Comparison of ENCODE assay signal across 22 cellular contexts in the genomic region with DNA sequence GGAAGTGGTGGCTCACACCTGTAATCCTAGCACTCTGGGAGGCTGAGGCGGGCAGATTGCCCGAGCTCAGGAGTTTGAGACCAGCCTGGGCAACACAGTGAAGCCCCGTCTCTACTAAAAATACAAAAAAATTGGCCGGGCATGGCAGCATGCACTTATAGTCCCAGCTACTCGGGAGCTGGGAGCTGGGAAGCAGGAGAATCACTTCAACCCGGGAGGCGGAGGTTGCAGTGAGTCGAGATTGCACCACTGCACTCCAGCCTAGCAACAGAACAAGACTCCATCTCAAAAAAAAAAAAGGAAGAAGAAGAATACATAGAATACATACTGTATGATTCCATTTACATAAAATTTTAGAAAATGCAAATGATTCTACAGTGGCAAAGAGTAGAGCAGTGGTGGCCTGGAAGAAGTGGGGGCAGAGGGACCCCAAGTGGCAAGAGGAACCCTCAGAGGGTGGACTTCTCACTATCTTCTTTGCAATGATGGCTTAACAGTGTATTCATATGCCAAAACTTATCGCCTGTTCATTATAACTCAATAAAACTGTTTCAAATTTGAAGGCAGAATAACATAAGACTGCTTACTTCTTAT. TPM values are rescaled to one million over a fixed set of nuclear protein-coding genes. Genes with fewer than 3 reads are reported as not detected.
DNase-seq lines count a peak whose midpoint lies in the region; ATAC-seq and TF ChIP-seq lines count a peak whose summit lies in the region.
"Had no signal": no experiment of that assay in that cellular context is flagged by ENCODE, and none has a peak within 500 bp of the region (broad histone marks: within the 10 kb centered on the region; RNA-seq: fewer than 3 reads in every experiment).

No MANE protein-coding gene starts in this region.

- no peak overlapping the region for H3K4me2 ChIP-seq in Karpas-422 (ENCODE audit: low read depth, low read length, poor library complexity, severe bottlenecking)

- H3K4me1 ChIP-seq in Karpas-422 (ENCODE audit: low read length) = peaks cover 26% of the 10 kb centered on the region

- no peaks in the 10 kb centered on the region for H3K36me3 ChIP-seq in Karpas-422 (ENCODE audit: insufficient read depth, low read length)
- H3K36me3 ChIP-seq: ovary, vagina had no signal

- H3K36me3 Mint-ChIP-seq in dendritic cell treated with granulocyte-macrophage colony-stimulating factor and Interleukin-4, amounts not matched to agents 40 ng/mL and 50 ng/mL, for 4 days (ENCODE audit: low read depth) = no peaks in the 10 kb centered on the region
- no peaks in the 10 kb centered on the region for H3K36me3 Mint-ChIP-seq in osteocyte (ENCODE audit: unreplicated experiment)

- peaks cover 61% of the 10 kb centered on the region for H4K20me1 ChIP-seq in Karpas-422 (ENCODE audit: insufficient read depth, low read depth, low read length)

- H3K4me1 Mint-ChIP-seq in dendritic cell treated with granulocyte-macrophage colony-stimulating factor and Interleukin-4, amounts not matched to agents 40 ng/mL and 50 ng/mL, for 4 days (ENCODE audit: low read depth) = peaks cover 79% of the 10 kb centered on the region
- H3K4me1 Mint-ChIP-seq in osteocyte (ENCODE audit: unreplicated experiment) = peaks cover 68% of the 10 kb centered on the region

- no peak overlapping the region for H3K4me3 ChIP-seq in Karpas-422 (ENCODE audit: low read length)
- H3K4me3 ChIP-seq: ovary, vagina had no signal

- no peak for ATAC-seq in GM21529 (IDR thresholded peaks at IDR 0.05; ENCODE audit: unreplicated experiment)

- intact Hi-C loops in dendritic cell treated with granulocyte-macrophage colony-stimulating factor and Interleukin-4, amounts not matched to agents 40 ng/mL and 50 ng/mL, for 4 days (cut with micrococcal nuclease) = loop anchor here (5.0 to 10.0 kb wide), 2 partner anchors 39 to 92 kb away; partner anchors contain the start of gene TTLL1

- H2AFZ ChIP-seq in Karpas-422 (ENCODE audit: low read length) = no peak overlapping the region

- H3K27me3 ChIP-seq in Karpas-422 (ENCODE audit: low read length) = no peaks in the 10 kb centered on the region
- H3K27me3 ChIP-seq: ovary, vagina had no signal

- H3K4me3 Mint-ChIP-seq in dendritic cell treated with granulocyte-macrophage colony-stimulating factor and Interleukin-4, amounts not matched to agents 40 ng/mL and 50 ng/mL, for 4 days = no peak overlapping the region
- H3K4me3 Mint-ChIP-seq in osteocyte (ENCODE audit: unreplicated experiment) = no peak overlapping the region
- H3K4me3 Mint-ChIP-seq: activated CD4-positive, alpha-beta T cell treated with anti-CD3 and anti-CD28 coated beads, Interleukin-2, amount 10 ng/mL, durations not matched to agents 24 days and 14 days; stimulated activated naive CD8-positive, alpha-beta T cell treated with anti-CD3 and anti-CD28 coated beads, Interleukin-15, Interleukin-2, amounts not matched to agents 100 ng/mL and 50 ng/mL, for 24 hours had no signal

- no peaks in the 10 kb centered on the region for H3K79me2 ChIP-seq in Karpas-422 (ENCODE audit: low read length)

- no peaks in the 10 kb centered on the region for H3K27me3 Mint-ChIP-seq in dendritic cell treated with granulocyte-macrophage colony-stimulating factor and Interleukin-4, amounts not matched to agents 40 ng/mL and 50 ng/mL, for 4 days
- H3K27me3 Mint-ChIP-seq in osteocyte (ENCODE audit: unreplicated experiment) = no peaks in the 10 kb centered on the region
- H3K27me3 Mint-ChIP-seq: activated CD4-positive, alpha-beta T cell treated with anti-CD3 and anti-CD28 coated beads, Interleukin-2, amount 10 ng/mL, durations not matched to agents 24 days and 14 days; stimulated activated naive CD8-positive, alpha-beta T cell treated with anti-CD3 and anti-CD28 coated beads, Interleukin-15, Interleukin-2, amounts not matched to agents 100 ng/mL and 50 ng/mL, for 24 hours had no signal

- H3K27ac Mint-ChIP-seq in dendritic cell treated with granulocyte-macrophage colony-stimulating factor and Interleukin-4, amounts not matched to agents 40 ng/mL and 50 ng/mL, for 4 days = peak overlapping the region; percentile 97
- peak overlapping the region; percentile 63 for H3K27ac Mint-ChIP-seq in osteocyte (ENCODE audit: unreplicated experiment)
- H3K27ac Mint-ChIP-seq: activated CD4-positive, alpha-beta T cell treated with anti-CD3 and anti-CD28 coated beads, Interleukin-2, amount 10 ng/mL, durations not matched to agents 24 days and 14 days; stimulated activated naive CD8-positive, alpha-beta T cell treated with anti-CD3 and anti-CD28 coated beads, Interleukin-15, Interleukin-2, amounts not matched to agents 100 ng/mL and 50 ng/mL, for 24 hours had no signal

- no peak for TF ChIP-seq CTCF in 22Rv1 (IDR thresholded peaks at IDR 0.05)
- no peak for TF ChIP-seq CTCF in osteocyte (IDR thresholded peaks at IDR 0.05)

- DNase-seq in Karpas-422 = peak; percentile 59
- no peak for DNase-seq in osteocyte (ENCODE audit: extremely low spot score, unreplicated experiment)
- no peak for DNase-seq in NCI-H1436 treated with DMSO at 0.1 percent for 48 hours (lab: John Stamatoyannopoulos, UW)
- no peak for DNase-seq in Kasumi-1 (lab: John Stamatoyannopoulos, UW)
- DNase-seq in kidney glomerular epithelial cell (lab: John Stamatoyannopoulos, UW) = no peak
- DNase-seq: activated CD4-positive, alpha-beta T cell treated with anti-CD3 and anti-CD28 coated beads, Interleukin-2, amount 10 ng/mL, durations not matched to agents 24 days and 14 days; activated effector memory CD4-positive, alpha-beta T cell treated with Interleukin-2 at 50 U/mL for 16 hours; C1 segment of cervical spinal cord; central memory CD4-positive, alpha-beta T cell; DMS53; effector memory CD4-positive, alpha-beta T cell; left ventricle myocardium superior; NCI-H1092 treated with DMSO at 0.1 percent for 48 hours; NCI-H2107; NCI-H510A; ovary; stimulated activated CD4-positive, alpha-beta T cell treated with anti-CD3 and anti-CD28 coated beads, Interleukin-1b, Interleukin-23, amount 100 ng/mL, for 48 hours had no signal

- no peak overlapping the region for H3K9ac ChIP-seq in Karpas-422 (ENCODE audit: low read length)

- H3K9me3 ChIP-seq in Karpas-422 (ENCODE audit: low read length) = peaks cover 6% of the 10 kb centered on the region
- H3K9me3 ChIP-seq: ovary, vagina had no signal

- H3K9me2 ChIP-seq in Karpas-422 (replicated peaks; ENCODE audit: insufficient read depth, low read length) = no peaks in the 10 kb centered on the region

- no peaks in the 10 kb centered on the region for H3K9me3 Mint-ChIP-seq in dendritic cell treated with granulocyte-macrophage colony-stimulating factor and Interleukin-4, amounts not matched to agents 40 ng/mL and 50 ng/mL, for 4 days
- no peaks in the 10 kb centered on the region for H3K9me3 Mint-ChIP-seq in osteocyte (ENCODE audit: unreplicated experiment)
- H3K9me3 Mint-ChIP-seq: activated CD4-positive, alpha-beta T cell treated with anti-CD3 and anti-CD28 coated beads, Interleukin-2, amount 10 ng/mL, durations not matched to agents 24 days and 14 days; stimulated activated naive CD8-positive, alpha-beta T cell treated with anti-CD3 and anti-CD28 coated beads, Interleukin-15, Interleukin-2, amounts not matched to agents 100 ng/mL and 50 ng/mL, for 24 hours had no signal

- H3K27ac ChIP-seq in 22Rv1 = peak overlapping the region; percentile 88
- no peak overlapping the region for H3K27ac ChIP-seq in Karpas-422 (ENCODE audit: low read length)
- H3K27ac ChIP-seq: ovary had no signal

RNA-seq across cellular contexts. Expression of gene PACSIN2, which starts 22.0 kb away (rescaled TPM):
- total RNA-seq in Karpas-422 (2014; rRNA removed; shearing (Covaris generic); ENCODE audit: low replicate concordance) = 8.3 and 10.9 TPM in 2 replicates
- 51.0 and 51.7 TPM in 2 replicates for total RNA-seq in osteocyte
